In the genomic region with DNA sequence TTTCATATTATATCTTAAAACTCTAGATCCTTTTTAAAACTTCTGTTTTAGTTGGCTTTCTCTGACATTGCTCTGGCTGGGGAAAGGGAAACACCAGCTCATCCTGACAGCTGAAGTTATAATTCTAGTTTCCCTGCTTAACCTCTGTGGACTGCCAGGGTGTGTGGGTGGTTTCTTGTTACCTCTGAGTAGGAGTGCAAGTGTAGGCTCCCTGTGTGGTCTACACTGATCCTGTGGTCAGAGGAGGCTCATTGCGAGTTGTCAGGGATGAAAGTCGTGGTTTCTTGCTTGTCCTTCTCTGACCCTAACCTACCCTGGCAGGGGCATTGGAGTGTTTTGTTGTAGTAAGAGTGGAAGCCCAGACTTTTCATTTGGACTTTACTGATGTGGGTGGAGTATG, we compare ENCODE assay signal across 19 cellular contexts.
DNase-seq lines count a peak whose midpoint lies in the region; TF ChIP-seq lines count a peak whose summit lies in the region.
"Had no signal": no experiment of that assay in that cellular context is flagged by ENCODE, and none has a peak within 500 bp of the region (broad histone marks: within the 10 kb centered on the region; RNA-seq: fewer than 3 reads in every experiment).

No MANE protein-coding gene starts in this region.

- intact Hi-C loops in activated T-helper 1 cell treated with anti-CD3 and anti-CD28 coated beads, Interleukin-12 subunit alpha, Interleukin-12 subunit beta, Interleukin-2, Interleukin-4 antibody, amounts not matched to agents 30 ng/mL and 10 ng/mL and 1 ng/mL, durations not matched to agents 14 hours and 24 hours and 36 hours (cut with micrococcal nuclease): no loop called here

- in situ Hi-C loops in KBM-7 (cut with MboI; ENCODE audit: low pct_unique_long_range_greater_than_20kb, low sequenced_read_pairs): no loop called here

- H3K36me3 Mint-ChIP-seq in activated T-helper 1 cell treated with anti-CD3 and anti-CD28 coated beads, Interleukin-12 subunit alpha, Interleukin-12 subunit beta, Interleukin-2, Interleukin-4 antibody, amounts not matched to agents 30 ng/mL and 10 ng/mL and 1 ng/mL, durations not matched to agents 14 hours and 24 hours and 36 hours (ENCODE audit: low read depth): no peaks in the 10 kb centered on the region
- H3K36me3 Mint-ChIP-seq: CD4-positive, CD25-positive, alpha-beta regulatory T cell had no signal

- peak overlapping the region; percentile 18 for H3K27ac Mint-ChIP-seq in activated T-helper 1 cell treated with anti-CD3 and anti-CD28 coated beads, Interleukin-12 subunit alpha, Interleukin-12 subunit beta, Interleukin-2, Interleukin-4 antibody, amounts not matched to agents 30 ng/mL and 10 ng/mL and 1 ng/mL, durations not matched to agents 14 hours and 24 hours and 36 hours
- H3K27ac Mint-ChIP-seq: B cell; CD4-positive, CD25-positive, alpha-beta regulatory T cell; GM23338; H9; HFFc6 had no signal

- H3K4me1 Mint-ChIP-seq in activated T-helper 1 cell treated with anti-CD3 and anti-CD28 coated beads, Interleukin-12 subunit alpha, Interleukin-12 subunit beta, Interleukin-2, Interleukin-4 antibody, amounts not matched to agents 30 ng/mL and 10 ng/mL and 1 ng/mL, durations not matched to agents 14 hours and 24 hours and 36 hours (ENCODE audit: low read depth): peaks cover 8% of the 10 kb centered on the region
- H3K4me1 Mint-ChIP-seq: B cell; CD4-positive, CD25-positive, alpha-beta regulatory T cell; CD8-positive, alpha-beta memory T cell had no signal

- peak; percentile 1 for DNase-seq in KBM-7
- DNase-seq in activated T-helper 1 cell treated with anti-CD3 and anti-CD28 coated beads, Interleukin-12 subunit alpha, Interleukin-12 subunit beta, Interleukin-2, Interleukin-4 antibody, amounts not matched to agents 30 ng/mL and 10 ng/mL and 1 ng/mL, durations not matched to agents 14 hours and 24 hours and 36 hours (ENCODE audit: low spot score): no peak
- DNase-seq in myocyte (ENCODE audit: low read depth): peak; percentile 2
- no peak for DNase-seq in foreskin fibroblast
- DNase-seq in NCI-H446 treated with DMSO at 0.1 percent for 48 hours (lab: John Stamatoyannopoulos, UW): no peak
- DNase-seq in dermis blood vessel endothelial cell: no peak
- no peak for DNase-seq in activated CD4-positive, alpha-beta T cell treated with anti-CD3 and anti-CD28 coated beads, Interleukin-2, amount 50 U/mL, for 1 hour
- DNase-seq: CD4-positive, CD25-positive, alpha-beta regulatory T cell; CD8-positive, alpha-beta memory T cell; DMS 273 treated with DMSO at 0.1 percent for 48 hours; DMS79; EL; GDM1; H9; HFFc6 had no signal

- no peak overlapping the region for H3K4me3 Mint-ChIP-seq in activated T-helper 1 cell treated with anti-CD3 and anti-CD28 coated beads, Interleukin-12 subunit alpha, Interleukin-12 subunit beta, Interleukin-2, Interleukin-4 antibody, amounts not matched to agents 30 ng/mL and 10 ng/mL and 1 ng/mL, durations not matched to agents 14 hours and 24 hours and 36 hours
- H3K4me3 Mint-ChIP-seq: B cell; CD4-positive, CD25-positive, alpha-beta regulatory T cell; CD8-positive, alpha-beta memory T cell; GM23338; H9; HFFc6 had no signal

- H3K9me3 Mint-ChIP-seq in activated T-helper 1 cell treated with anti-CD3 and anti-CD28 coated beads, Interleukin-12 subunit alpha, Interleukin-12 subunit beta, Interleukin-2, Interleukin-4 antibody, amounts not matched to agents 30 ng/mL and 10 ng/mL and 1 ng/mL, durations not matched to agents 14 hours and 24 hours and 36 hours: peaks cover 15% of the 10 kb centered on the region

- no peak for TF ChIP-seq CTCF in foreskin fibroblast (IDR thresholded peaks at IDR 0.05; ENCODE audit: low read depth, low read length)

- H3K4me3 ChIP-seq in foreskin fibroblast (ENCODE audit: low read depth in 1 of 2, low read length in 2 of 2): no peak overlapping the region
- H3K4me3 ChIP-seq: BLaER1, GM12878, GM23338 had no signal

- peaks cover 11% of the 10 kb centered on the region for H3K27me3 Mint-ChIP-seq in activated T-helper 1 cell treated with anti-CD3 and anti-CD28 coated beads, Interleukin-12 subunit alpha, Interleukin-12 subunit beta, Interleukin-2, Interleukin-4 antibody, amounts not matched to agents 30 ng/mL and 10 ng/mL and 1 ng/mL, durations not matched to agents 14 hours and 24 hours and 36 hours (ENCODE audit: insufficient read depth)

Comparison
In these comparisons a context has a peak if more than half of its experiments do, and no peak if none do; other contexts are left out.
1. DNase-seq: peak in KBM-7 (single experiment) and myocyte (single experiment); none in activated T-helper 1 cell treated with anti-CD3 and anti-CD28 coated beads, Interleukin-12 subunit alpha, Interleukin-12 subunit beta, Interleukin-2, Interleukin-4 antibody, amounts not matched to agents 30 ng/mL and 10 ng/mL and 1 ng/mL, durations not matched to agents 14 hours and 24 hours and 36 hours (single experiment), foreskin fibroblast (0 of 2), NCI-H446 treated with DMSO at 0.1 percent for 48 hours (single experiment), dermis blood vessel endothelial cell (single experiment) and activated CD4-positive, alpha-beta T cell treated with anti-CD3 and anti-CD28 coated beads, Interleukin-2, amount 50 U/mL, for 1 hour (single experiment).